Comparison of ENCODE assay signal across 8 cellular contexts in genomic region chr19:6373096-6373812, GRCh38.
DNase-seq lines count a peak whose midpoint lies in the region; ATAC-seq and TF ChIP-seq lines count a peak whose summit lies in the region.

No MANE protein-coding gene starts in this region.

- DNase-seq in AG10803 (ENCODE audit: low read depth) (peak; percentile 97), NCI-H526 (lab: John Stamatoyannopoulos, UW) (peak; percentile 83 to 96), left kidney (ENCODE audit: low read depth, low spot score) (peak; percentile 99)
- DNase-seq in activated CD4-positive, alpha-beta T cell treated with anti-CD3 and anti-CD28 coated beads for 48 hours: peak; percentile 100
- peak; percentile 99 to 100 (median 100) for DNase-seq in stimulated activated CD4-positive, alpha-beta T cell treated with anti-CD3 and anti-CD28 coated beads, Interleukin-1b, Interleukin-23, amount 100 ng/mL, for 24 hours (ENCODE audit: low read depth in 4 of 4, low spot score in 1 of 4)

- peak overlapping the region; percentile 74 for H3K4me3 ChIP-seq in AG10803 (ENCODE audit: low read length)

- H3K27ac ChIP-seq in cingulate gyrus (ENCODE audit: low read depth, low read length): peak overlapping the region; percentile 99

- TF ChIP-seq CTCF in AG10803 (conservative IDR thresholded peaks at IDR 0.05; ENCODE audit: low read length): no peak

- ATAC-seq in GM19351 (IDR thresholded peaks at IDR 0.05; ENCODE audit: unreplicated experiment) (peak; percentile 53), HG03520 (IDR thresholded peaks at IDR 0.05; ENCODE audit: unreplicated experiment) (peak; percentile 54)

Comparison
In these comparisons a context has a peak if more than half of its experiments do, and no peak if none do; other contexts are left out.
1. Peak in every context shown above with its lines: DNase-seq, ATAC-seq, H3K4me3 ChIP-seq and H3K27ac ChIP-seq.